In genomic region chr16:8590811-8591210, GRCh38 we compare ENCODE assay signal across 27 cellular contexts. TPM values are rescaled to one million over a fixed set of nuclear protein-coding genes. Genes with fewer than 3 reads are reported as not detected.
DNase-seq lines count a peak whose midpoint lies in the region; ATAC-seq, FAIRE-seq and TF ChIP-seq lines count a peak whose summit lies in the region.
"Had no signal": no experiment of that assay in that cellular context is flagged by ENCODE, and none has a peak within 500 bp of the region (broad histone marks: within the 10 kb centered on the region; RNA-seq: fewer than 3 reads in every experiment).

No MANE protein-coding gene starts in this region.

- H3K4me3 ChIP-seq in GM23338 (peak overlapping the region; percentile 84), HUES64 (ENCODE audit: low read length) (0 out of 2 replicates have a peak overlapping the region, but pooled peaks have one; percentile 63), K562 (no peak overlapping the region), iPS-18a (ENCODE audit: low read length) (peak overlapping the region; percentile 65), thyroid gland (replicated peaks in 1 of 3) (no peak overlapping the region)
- H3K4me3 ChIP-seq: A549; BLaER1 treated with 17β-estradiol and CSF1 and Interleukin-3, amounts not matched to agents 10 nM and 100 nM; GM23248; HAP-1 had no signal

- H3K9me3 ChIP-seq in HUES64 (ENCODE audit: insufficient read depth, low read depth, low read length) (no peaks in the 10 kb centered on the region), K562 (replicated peaks; ENCODE audit: control insufficient read depth, insufficient read depth, low read depth, low read length) (no peaks in the 10 kb centered on the region), iPS-18a (ENCODE audit: control insufficient read depth, low read depth, low read length) (no peaks in the 10 kb centered on the region), thyroid gland (no peaks in the 10 kb centered on the region)
- H3K9me3 ChIP-seq: A549, BE2C, HAP-1 had no signal

- peaks cover 11% of the 10 kb centered on the region; the same call in 1 of the 2 replicates for H3K9me2 ChIP-seq in GM23338 (ENCODE audit: insufficient read depth)

- TF ChIP-seq CTCF in GM23338 (conservative IDR thresholded peaks at IDR 0.05; ENCODE audit: low read depth in 2 of 2): no peak
- no peak for TF ChIP-seq CTCF in K562 (IDR thresholded peaks at IDR 0.05 in 2 of 3, conservative IDR thresholded peaks at IDR 0.05 in 1 of 3; ENCODE audit: insufficient read depth in 2 of 3, low read depth in 1 of 3, low read length in 3 of 3)
- TF ChIP-seq CTCF in thyroid gland (IDR thresholded peaks at IDR 0.05): no peak
- no peak for TF ChIP-seq CTCF in progenitor cell of endocrine pancreas (IDR thresholded peaks at IDR 0.05; ENCODE audit: unreplicated experiment)

- TF ChIP-seq RAD21 in K562 (CRISPR knock-in tag; conservative IDR thresholded peaks at IDR 0.05 in 1 of 2, IDR thresholded peaks at IDR 0.05 in 1 of 2): no peak

- H3K27ac Mint-ChIP-seq in GM23338 (no peak overlapping the region), progenitor cell of endocrine pancreas (no peak overlapping the region)
- H3K27ac Mint-ChIP-seq in activated T-helper 2 cell treated with anti-CD3 and anti-CD28 coated beads, Interferon-gamma antibody, Interleukin-2, Interleukin-4, amounts not matched to agents 10 μg/mL and 5 μg/mL and 100 μg/mL, durations not matched to agents 14 hours and 24 hours and 36 hours: no peak overlapping the region
- H3K27ac Mint-ChIP-seq: CD14-positive monocyte; CD4-positive, alpha-beta T cell; CD8-positive, alpha-beta memory T cell had no signal

- DNase-seq in GM23338 (ENCODE audit: low spot score) (no peak), K562 (ENCODE audit: extremely low read depth in 1 of 4, low spot score in 3 of 4) (no peak), thyroid gland (no peak), progenitor cell of endocrine pancreas (ENCODE audit: low spot score, unreplicated experiment) (no peak)
- DNase-seq in activated effector memory CD4-positive, alpha-beta T cell treated with Interleukin-2 at 50 U/mL for 16 hours: no peak
- no peak for DNase-seq in activated T-helper 2 cell treated with anti-CD3 and anti-CD28 coated beads, Interferon-gamma antibody, Interleukin-2, Interleukin-4, amounts not matched to agents 10 μg/mL and 5 μg/mL and 100 μg/mL, durations not matched to agents 14 hours and 24 hours and 36 hours (ENCODE audit: low spot score)
- DNase-seq: 8988T; ACHN; AML-193; BE2C; CD4-positive, alpha-beta T cell; CD8-positive, alpha-beta memory T cell; DMS 273 treated with DMSO at 0.1 percent for 48 hours; DMS79; EL; GDM1; GM23248 had no signal

- no TSS peak for BruUV-seq in K562 (replicated peaks; lab: Mats Ljungman, UMichigan)

- in situ Hi-C loops in K562 (cut with MboI): no loop called here

- peaks cover 3% of the 10 kb centered on the region; the same call in 2 of the 3 replicates for H3K9me3 Mint-ChIP-seq in GM23338
- H3K9me3 Mint-ChIP-seq in progenitor cell of endocrine pancreas (ENCODE audit: low read depth): no peaks in the 10 kb centered on the region
- no peaks in the 10 kb centered on the region for H3K9me3 Mint-ChIP-seq in activated T-helper 2 cell treated with anti-CD3 and anti-CD28 coated beads, Interferon-gamma antibody, Interleukin-2, Interleukin-4, amounts not matched to agents 10 μg/mL and 5 μg/mL and 100 μg/mL, durations not matched to agents 14 hours and 24 hours and 36 hours
- H3K9me3 Mint-ChIP-seq: CD4-positive, alpha-beta T cell had no signal

- ATAC-seq in GM23338 (no peak), K562 (no peak)
- ATAC-seq: A549 had no signal

- POLR2A ChIA-PET in K562 (lab: Yijun Ruan, JAX): no interaction called here

- H3K27ac ChIP-seq in GM23338 (ENCODE audit: low read depth) (no peak overlapping the region), HUES64 (ENCODE audit: low read depth, low read length) (no peak overlapping the region), K562 (ENCODE audit: extremely low read depth, low read depth, low read length) (no peak overlapping the region), iPS-18a (ENCODE audit: low read length) (no peak overlapping the region), thyroid gland (no peak overlapping the region)
- H3K27ac ChIP-seq: A549; BLaER1 treated with 17β-estradiol and CSF1 and Interleukin-3, amounts not matched to agents 10 nM and 100 nM; GM23248 had no signal

- H3K36me3 ChIP-seq in GM23338 (ENCODE audit: insufficient read depth) (no peaks in the 10 kb centered on the region), HUES64 (ENCODE audit: insufficient read depth, low read length) (no peaks in the 10 kb centered on the region), K562 (ENCODE audit: control insufficient read depth, insufficient read depth, low read length) (no peaks in the 10 kb centered on the region), iPS-18a (ENCODE audit: control insufficient read depth, low read depth, low read length) (no peaks in the 10 kb centered on the region), thyroid gland (no peaks in the 10 kb centered on the region)
- H3K36me3 ChIP-seq: BE2C; BLaER1 treated with 17β-estradiol and CSF1 and Interleukin-3, amounts not matched to agents 10 nM and 100 nM; HAP-1 had no signal

- CTCF ChIA-PET in K562 (lab: Yijun Ruan, JAX; ENCODE audit: low intra/inter-chr PET ratio): no interaction called here

- H3K4me3 Mint-ChIP-seq in GM23338 (no peak overlapping the region), progenitor cell of endocrine pancreas (ENCODE audit: low read depth) (no peak overlapping the region)
- no peak overlapping the region for H3K4me3 Mint-ChIP-seq in activated T-helper 2 cell treated with anti-CD3 and anti-CD28 coated beads, Interferon-gamma antibody, Interleukin-2, Interleukin-4, amounts not matched to agents 10 μg/mL and 5 μg/mL and 100 μg/mL, durations not matched to agents 14 hours and 24 hours and 36 hours (ENCODE audit: low read depth)
- H3K4me3 Mint-ChIP-seq: CD14-positive monocyte; CD4-positive, alpha-beta T cell; CD8-positive, alpha-beta memory T cell had no signal

- H3K27me3 Mint-ChIP-seq in GM23338 (ENCODE audit: insufficient read depth, low read depth, poor library complexity) (peaks cover 25% of the 10 kb centered on the region), progenitor cell of endocrine pancreas (peaks cover 29% of the 10 kb centered on the region)
- H3K27me3 Mint-ChIP-seq in activated T-helper 2 cell treated with anti-CD3 and anti-CD28 coated beads, Interferon-gamma antibody, Interleukin-2, Interleukin-4, amounts not matched to agents 10 μg/mL and 5 μg/mL and 100 μg/mL, durations not matched to agents 14 hours and 24 hours and 36 hours (ENCODE audit: low read depth): peaks cover 24% of the 10 kb centered on the region

- H3F3A ChIP-seq in GM23338 (replicated peaks; ENCODE audit: low read depth): no peaks in the 10 kb centered on the region

- H3K4me2 ChIP-seq in GM23338: peak overlapping the region; percentile 98; the same call in 1 of the 2 replicates
- no peak overlapping the region for H3K4me2 ChIP-seq in K562 (ENCODE audit: insufficient read depth, low read length)
- H3K4me2 ChIP-seq: A549; BLaER1 treated with 17β-estradiol and CSF1 and Interleukin-3, amounts not matched to agents 10 nM and 100 nM had no signal

- H3K4me1 ChIP-seq in GM23338 (ENCODE audit: insufficient read depth) (no peaks in the 10 kb centered on the region; the same call in 1 of the 2 replicates), HUES64 (ENCODE audit: insufficient read depth, low read length) (peaks cover 3% of the 10 kb centered on the region; the same call in 1 of the 2 replicates), K562 (replicated peaks in 1 of 2; ENCODE audit: control insufficient read depth in 2 of 2, insufficient read depth in 2 of 2, low read length in 2 of 2) (peaks cover 4 to 6% of the 10 kb centered on the region in 2 experiments; a peak in 2 of 5 replicates), iPS-18a (ENCODE audit: control insufficient read depth, low read depth, low read length) (peaks cover 3% of the 10 kb centered on the region), thyroid gland (peaks cover 0 to 7% of the 10 kb centered on the region in 2 donors)
- H3K4me1 ChIP-seq: A549, BE2C, HAP-1 had no signal

- TF ChIP-seq POLR2A in K562 (conservative IDR thresholded peaks at IDR 0.05) (no peak), thyroid gland (IDR thresholded peaks at IDR 0.05) (no peak)

- H3K27me3 ChIP-seq in GM23338 (ENCODE audit: insufficient read depth): peaks cover 62% of the 10 kb centered on the region
- peaks cover 68% of the 10 kb centered on the region for H3K27me3 ChIP-seq in HUES64 (ENCODE audit: insufficient read depth, low read length)
- peaks cover 12 to 26% of the 10 kb centered on the region in 2 experiments; a peak in 4 of 5 replicates for H3K27me3 ChIP-seq in K562 (ENCODE audit: control insufficient read depth in 2 of 2, insufficient read depth in 2 of 2, low read length in 2 of 2)
- peaks cover 61% of the 10 kb centered on the region for H3K27me3 ChIP-seq in iPS-18a (ENCODE audit: control insufficient read depth, insufficient read depth, low read length)
- H3K27me3 ChIP-seq in thyroid gland: peaks cover 12% of the 10 kb centered on the region

- H3K9ac ChIP-seq in HUES64 (ENCODE audit: low read depth, low read length): no peak overlapping the region
- no peak overlapping the region for H3K9ac ChIP-seq in K562 (ENCODE audit: insufficient read depth in 1 of 2, low read depth in 2 of 2, low read length in 2 of 2)
- H3K9ac ChIP-seq in iPS-18a (ENCODE audit: low read length): no peak overlapping the region
- H3K9ac ChIP-seq: BLaER1 treated with 17β-estradiol and CSF1 and Interleukin-3, amounts not matched to agents 10 nM and 100 nM; GM23248 had no signal

- H3K36me3 Mint-ChIP-seq in GM23338 (ENCODE audit: low read depth) (no peaks in the 10 kb centered on the region), progenitor cell of endocrine pancreas (ENCODE audit: insufficient read depth) (no peaks in the 10 kb centered on the region)
- no peaks in the 10 kb centered on the region for H3K36me3 Mint-ChIP-seq in activated T-helper 2 cell treated with anti-CD3 and anti-CD28 coated beads, Interferon-gamma antibody, Interleukin-2, Interleukin-4, amounts not matched to agents 10 μg/mL and 5 μg/mL and 100 μg/mL, durations not matched to agents 14 hours and 24 hours and 36 hours (ENCODE audit: low read depth)

- intact Hi-C loops in K562 (cut with micrococcal nuclease) (no loop called here), thyroid gland (cut with DNase I) (no loop called here)
- intact Hi-C loops in activated T-helper 2 cell treated with anti-CD3 and anti-CD28 coated beads, Interferon-gamma antibody, Interleukin-2, Interleukin-4, amounts not matched to agents 10 μg/mL and 5 μg/mL and 100 μg/mL, durations not matched to agents 14 hours and 24 hours and 36 hours (cut with micrococcal nuclease): no loop called here

- WGBS in HUES64: 92% methylated on average over 3 of the region's 3 CpGs
- WGBS in K562 (ENCODE audit: insufficient coverage, low coverage, missing lambda C conversion rate): 0% methylated on average over 3 of the region's 3 CpGs
- 95 to 96% methylated on average over 3 of the region's 3 CpGs for WGBS in thyroid gland, 2 donors

- TF ChIP-seq EP300 in K562 (IDR thresholded peaks at IDR 0.05; ENCODE audit: low read length): no peak

- H3K79me2 ChIP-seq in GM23338 (replicated peaks; ENCODE audit: insufficient read depth): no peaks in the 10 kb centered on the region
- H3K79me2 ChIP-seq in K562 (ENCODE audit: control insufficient read depth, insufficient read depth, low read length): no peaks in the 10 kb centered on the region

- H2AFZ ChIP-seq in GM23338: no peak overlapping the region; the same call in 1 of the 2 replicates
- H2AFZ ChIP-seq in K562 (ENCODE audit: low read depth, low read length): no peak overlapping the region
- H2AFZ ChIP-seq: GM23248 had no signal

- no peaks in the 10 kb centered on the region for H3K9me1 ChIP-seq in K562 (ENCODE audit: control insufficient read depth, insufficient read depth, low read length)

- H3K4me1 Mint-ChIP-seq in GM23338 (peaks cover 9% of the 10 kb centered on the region; the same call in 2 of the 3 replicates), progenitor cell of endocrine pancreas (ENCODE audit: low read depth) (peaks cover 5% of the 10 kb centered on the region)
- H3K4me1 Mint-ChIP-seq in activated T-helper 2 cell treated with anti-CD3 and anti-CD28 coated beads, Interferon-gamma antibody, Interleukin-2, Interleukin-4, amounts not matched to agents 10 μg/mL and 5 μg/mL and 100 μg/mL, durations not matched to agents 14 hours and 24 hours and 36 hours (ENCODE audit: low read depth): no peaks in the 10 kb centered on the region

- no peak for FAIRE-seq in K562 (lab: Jason Lieb, UNC)
- FAIRE-seq: A549, D721Med, GM12891, GM18507, H54 had no signal

- H4K20me1 ChIP-seq in GM23338 (replicated peaks; ENCODE audit: insufficient read depth) (no peaks in the 10 kb centered on the region), K562 (replicated peaks; ENCODE audit: control insufficient read depth, insufficient read depth, low read length) (no peaks in the 10 kb centered on the region)
- H4K20me1 ChIP-seq: BLaER1 treated with 17β-estradiol and CSF1 and Interleukin-3, amounts not matched to agents 10 nM and 100 nM had no signal

RNA-seq across cellular contexts. Expression of gene TMEM114, which starts 0.5 kb away (rescaled TPM):
- 0.52 TPM in 1 of 2 replicates, not detected in the other for total RNA-seq in GM23338 (2014; rRNA removed; shearing (Covaris generic))
- polyA plus RNA-seq in GM23338 (2016; fragmentation: Nextera tagmentation; extraction: Ambion mirVana): 0.47 and 0.77 TPM in 2 replicates
- not detected for polyA plus RNA-seq in HUES64 (2013, experiment 1 of 2)
- not detected for polyA plus RNA-seq in HUES64 (2013, experiment 2 of 2)
- total RNA-seq in K562 (2011; cell fraction: chromatin; rRNA removed; ENCODE audit: low replicate concordance): not detected in 2 replicates
- not detected in 2 replicates for total RNA-seq in K562 (2011; cell fraction: nucleolus; rRNA removed)
- not detected in 2 replicates for total RNA-seq in K562 (2011; cell fraction: nucleoplasm; rRNA removed)
- total RNA-seq in K562 (2014; rRNA removed): not detected in 2 replicates
- not detected in 2 replicates for total RNA-seq in K562 (2014; rRNA removed; fragmentation: Illumina TruSeq; extraction: Trizol)
- not detected in 2 replicates for total RNA-seq in K562 (2015; rRNA removed; fragmentation: Illumina TruSeq; extraction: Trizol)
- not detected in 2 replicates for total RNA-seq in K562 (2021)
- not detected in 2 replicates for polyA plus RNA-seq in K562 (2011; rRNA removed)
- polyA plus RNA-seq in K562 (2011; cell fraction: cytosol; rRNA removed): not detected in 2 replicates
- polyA plus RNA-seq in K562 (2011; cell fraction: nucleus; rRNA removed): not detected in 2 replicates
- polyA plus RNA-seq in K562 (2012): not detected in 2 replicates
- polyA plus RNA-seq in K562 (2014; fragmentation: Illumina TruSeq; extraction: Trizol): not detected in 2 replicates
- polyA plus RNA-seq in K562 (2014; fragmentation: Nextera tagmentation; extraction: Ambion mirVana): not detected
- not detected in 2 replicates for polyA plus RNA-seq in K562 (2014; rRNA removed)
- not detected in 2 replicates for polyA minus RNA-seq in K562 (2011; rRNA and poly(A)+ RNA removed)
- polyA minus RNA-seq in K562 (2011; cell fraction: cytosol; rRNA and poly(A)+ RNA removed): not detected in 2 replicates
- not detected in 2 replicates for polyA minus RNA-seq in K562 (2011; cell fraction: nucleus; rRNA and poly(A)+ RNA removed)
- not detected for total RNA-seq in thyroid gland
- 1.8 TPM in 2 replicates for total RNA-seq in progenitor cell of endocrine pancreas
- total RNA-seq in activated T-helper 2 cell treated with anti-CD3 and anti-CD28 coated beads, Interferon-gamma antibody, Interleukin-2, Interleukin-4, amounts not matched to agents 10 μg/mL and 5 μg/mL and 100 μg/mL, durations not matched to agents 14 hours and 24 hours and 36 hours: not detected in 2 replicates
- total RNA-seq: CD4-positive, alpha-beta T cell; CD8-positive, alpha-beta memory T cell; GM23248 had no signal
- polyA plus RNA-seq: A549; CD14-positive monocyte; CD8-positive, alpha-beta memory T cell; GM23248 had no signal

RNA-seq across cellular contexts. Expression of gene METTL22, which starts 30.7 kb away (rescaled TPM):
- 44.6 and 51.8 TPM in 2 replicates for total RNA-seq in GM23338 (2014; rRNA removed; shearing (Covaris generic))
- polyA plus RNA-seq in GM23338 (2016; fragmentation: Nextera tagmentation; extraction: Ambion mirVana): 44.8 and 51.4 TPM in 2 replicates
- polyA plus RNA-seq in HUES64 (2013, experiment 1 of 2): 23.5 TPM
- polyA plus RNA-seq in HUES64 (2013, experiment 2 of 2): 22.7 TPM
- total RNA-seq in K562 (2011; cell fraction: chromatin; rRNA removed; ENCODE audit: low replicate concordance): 203 and 313 TPM in 2 replicates
- 169 and 173 TPM in 2 replicates for total RNA-seq in K562 (2011; cell fraction: nucleolus; rRNA removed)
- 165 and 179 TPM in 2 replicates for total RNA-seq in K562 (2011; cell fraction: nucleoplasm; rRNA removed)
- total RNA-seq in K562 (2014; rRNA removed): 12.6 and 20.0 TPM in 2 replicates
- total RNA-seq in K562 (2014; rRNA removed; fragmentation: Illumina TruSeq; extraction: Trizol): 11.5 and 14.7 TPM in 2 replicates
- total RNA-seq in K562 (2015; rRNA removed; fragmentation: Illumina TruSeq; extraction: Trizol): 16.5 and 18.5 TPM in 2 replicates
- total RNA-seq in K562 (2021): 20.6 and 26.3 TPM in 2 replicates
- polyA plus RNA-seq in K562 (2011; rRNA removed): 33.2 and 45.8 TPM in 2 replicates
- polyA plus RNA-seq in K562 (2011; cell fraction: cytosol; rRNA removed): 36.0 and 51.2 TPM in 2 replicates
- 219 and 305 TPM in 2 replicates for polyA plus RNA-seq in K562 (2011; cell fraction: nucleus; rRNA removed)
- polyA plus RNA-seq in K562 (2012): 14.2 and 22.5 TPM in 2 replicates
- 21.2 and 22.6 TPM in 2 replicates for polyA plus RNA-seq in K562 (2014; fragmentation: Illumina TruSeq; extraction: Trizol)
- polyA plus RNA-seq in K562 (2014; fragmentation: Nextera tagmentation; extraction: Ambion mirVana): 10 to 100 TPM in 1 of 2 experiments, 1 to 10 TPM in 1; 6.9 to 12.1 TPM
- polyA plus RNA-seq in K562 (2014; rRNA removed): 26.0 and 28.8 TPM in 2 replicates
- 49.2 and 53.8 TPM in 2 replicates for polyA minus RNA-seq in K562 (2011; rRNA and poly(A)+ RNA removed)
- 26.8 and 31.0 TPM in 2 replicates for polyA minus RNA-seq in K562 (2011; cell fraction: cytosol; rRNA and poly(A)+ RNA removed)
- polyA minus RNA-seq in K562 (2011; cell fraction: nucleus; rRNA and poly(A)+ RNA removed): 59.0 and 95.2 TPM in 2 replicates
- 10 to 100 TPM; 16.5 to 43.2 (median 18.8) TPM for total RNA-seq in thyroid gland
- total RNA-seq in progenitor cell of endocrine pancreas: 55.4 and 56.5 TPM in 2 replicates
- 34.9 and 39.0 TPM in 2 replicates for total RNA-seq in activated T-helper 2 cell treated with anti-CD3 and anti-CD28 coated beads, Interferon-gamma antibody, Interleukin-2, Interleukin-4, amounts not matched to agents 10 μg/mL and 5 μg/mL and 100 μg/mL, durations not matched to agents 14 hours and 24 hours and 36 hours

Comparison
In these comparisons a context has a peak if more than half of its experiments do, and no peak if none do; other contexts are left out.
1. H3K4me3 ChIP-seq: peak in GM23338 (single experiment), HUES64 (single experiment) and iPS-18a (single experiment); none in K562 (single experiment) and thyroid gland (0 of 3).